In genomic region chr13:77699059-77699680, GRCh38 we compare ENCODE assay signal across 8 cellular contexts. TPM values are rescaled to one million over a fixed set of nuclear protein-coding genes. Genes with fewer than 3 reads are reported as not detected.
A peak's percentile ranks its signal among the peaks of the same experiment; 100 is the strongest.
DNase-seq lines count a peak whose midpoint lies in the region; ATAC-seq, FAIRE-seq and TF ChIP-seq lines count a peak whose summit lies in the region.

No MANE protein-coding gene starts in this region.

- H3K9me3 ChIP-seq in adrenal gland (replicated peaks in 1 of 3) (no peaks in the 10 kb centered on the region), transverse colon (no peaks in the 10 kb centered on the region), small intestine (ENCODE audit: control insufficient read depth, low read depth) (no peaks in the 10 kb centered on the region)

- H3K27me3 Mint-ChIP-seq in activated T-cell treated with anti-CD3 and anti-CD28 coated beads, Interleukin-2, amount 50 U/mL, for 72 hours (ENCODE audit: low read depth): no peaks in the 10 kb centered on the region

- no peak for DNase-seq in activated T-cell treated with anti-CD3 and anti-CD28 coated beads, Interleukin-2, amount 50 U/mL, for 72 hours
- DNase-seq in activated T-cell treated with anti-CD3 and anti-CD28 coated beads, Interleukin-2, amount 50 U/mL, for 48 hours: no peak
- no peak for DNase-seq in adrenal gland
- DNase-seq in lower leg skin (ENCODE audit: low spot score in 2 of 2): no peak
- no peak for DNase-seq in transverse colon
- no peak for DNase-seq in left lobe of liver (ENCODE audit: low spot score)
- DNase-seq in small intestine: no peak

- H3K4me3 ChIP-seq in adrenal gland: peak overlapping the region in 3 of 4 donors; percentile 40 to 90 (median 56)
- H3K4me3 ChIP-seq in lower leg skin (ENCODE audit: low read depth, poor library complexity, severe bottlenecking): peak overlapping the region; percentile 70
- peak overlapping the region; percentile 38 to 93 (median 74) for H3K4me3 ChIP-seq in transverse colon
- H3K4me3 ChIP-seq in small intestine (ENCODE audit: low read depth in 1 of 2, low read length in 2 of 2): peak overlapping the region in 1 of 2 donors; percentile 81

- peak overlapping the region; percentile 92 to 95 for H3K4me3 Mint-ChIP-seq in activated T-cell treated with anti-CD3 and anti-CD28 coated beads, Interleukin-2, amount 50 U/mL, for 72 hours

- H3K9me3 Mint-ChIP-seq in activated T-cell treated with anti-CD3 and anti-CD28 coated beads, Interleukin-2, amount 50 U/mL, for 72 hours: peaks cover 0 to 1% of the 10 kb centered on the region in 2 donors

- peaks cover 42% of the 10 kb centered on the region for H3K4me1 Mint-ChIP-seq in activated T-cell treated with anti-CD3 and anti-CD28 coated beads, Interleukin-2, amount 50 U/mL, for 72 hours (ENCODE audit: low read depth)

- no peak for TF ChIP-seq POLR2A in adrenal gland (IDR thresholded peaks at IDR 0.05)
- no peak for TF ChIP-seq POLR2A in lower leg skin (IDR thresholded peaks at IDR 0.05)
- no peak for TF ChIP-seq POLR2A in transverse colon (IDR thresholded peaks at IDR 0.05)

- 0 to 1% (median 1%) methylated on average over 4 of the region's 4 CpGs for WGBS in adrenal gland, 4 donors
- WGBS in lower leg skin, 2 donors: 1% methylated on average over 4 of the region's 4 CpGs
- WGBS in transverse colon (ENCODE audit: low coverage in 1 of 2), 2 donors: 0% methylated on average over 4 of the region's 4 CpGs
- WGBS in small intestine, 3 donors: 0 to 2% (median 0%) methylated on average over 4 of the region's 4 CpGs

- peak overlapping the region; percentile 72 for H3K27ac Mint-ChIP-seq in activated T-cell treated with anti-CD3 and anti-CD28 coated beads, Interleukin-2, amount 50 U/mL, for 72 hours

- intact Hi-C loops in adrenal gland (cut with DNase I): no loop called here
- intact Hi-C loops in lower leg skin (cut with DNase I; ENCODE audit: low total_unique reads): no loop called here
- intact Hi-C loops in transverse colon (cut with DNase I; ENCODE audit: low total_unique reads): no loop called here

- in situ Hi-C loops in transverse colon (cut with MboI; ENCODE audit: low pct_ligation_motif_present in 1 of 4, low pct_unique_long_range_greater_than_20kb in 1 of 4, low sequenced_read_pairs in 3 of 4): no loop called here

- H3K27ac ChIP-seq in adrenal gland (peak overlapping the region in 2 of 5 donors; percentile 52 to 72), transverse colon (no peak overlapping the region), small intestine (ENCODE audit: low read depth in 1 of 2, low read length in 1 of 2) (no peak overlapping the region)

- no peaks in the 10 kb centered on the region for H3K36me3 ChIP-seq in adrenal gland (replicated peaks in 1 of 2)
- H3K36me3 ChIP-seq in transverse colon: no peaks in the 10 kb centered on the region
- no peaks in the 10 kb centered on the region for H3K36me3 ChIP-seq in small intestine (ENCODE audit: control insufficient read depth in 2 of 2, insufficient read depth in 2 of 2, low read length in 2 of 2)

- no peaks in the 10 kb centered on the region for H3K27me3 ChIP-seq in adrenal gland
- H3K27me3 ChIP-seq in transverse colon: peaks cover 64% of the 10 kb centered on the region
- H3K27me3 ChIP-seq in small intestine (ENCODE audit: control insufficient read depth in 2 of 2, insufficient read depth in 2 of 2, low read length in 2 of 2): peaks cover 0 to 2% of the 10 kb centered on the region in 2 donors

- TF ChIP-seq CTCF in adrenal gland (IDR thresholded peaks at IDR 0.05) (no peak), lower leg skin (IDR thresholded peaks at IDR 0.05) (no peak), transverse colon (IDR thresholded peaks at IDR 0.05) (no peak)

- ATAC-seq in activated T-cell treated with anti-CD3 and anti-CD28 coated beads, Interleukin-2, amount 50 U/mL, for 72 hours (replicated peaks in 1 of 2): no peak
- no peak for ATAC-seq in HG03457 (IDR thresholded peaks at IDR 0.05; ENCODE audit: unreplicated experiment)
- ATAC-seq in left lobe of liver: no peak

- FAIRE-seq in small intestine (lab: Jason Lieb, UNC): no peak

- H3K4me1 ChIP-seq in adrenal gland (replicated peaks in 1 of 2): peaks cover 0 to 15% of the 10 kb centered on the region in 2 donors
- H3K4me1 ChIP-seq in transverse colon: peaks cover 0 to 33% (median 10%) of the 10 kb centered on the region in 4 donors
- H3K4me1 ChIP-seq in small intestine (ENCODE audit: control insufficient read depth in 2 of 2, insufficient read depth in 1 of 2, low read depth in 1 of 2, low read length in 1 of 2): no peaks in the 10 kb centered on the region

- H3K36me3 Mint-ChIP-seq in activated T-cell treated with anti-CD3 and anti-CD28 coated beads, Interleukin-2, amount 50 U/mL, for 72 hours (ENCODE audit: insufficient read depth in 2 of 2): peaks cover 3 to 4% of the 10 kb centered on the region in 2 donors

- no peak for TF ChIP-seq EP300 in transverse colon (IDR thresholded peaks at IDR 0.05; ENCODE audit: low read depth)

RNA-seq across cellular contexts. Expression of gene SLAIN1, which starts 1.7 kb away (rescaled TPM):
- total RNA-seq in activated T-cell treated with anti-CD3 and anti-CD28 coated beads, Interleukin-2, amount 50 U/mL, for 72 hours: 10 to 100 TPM; 24.6 to 24.8 TPM
- total RNA-seq in adrenal gland (10 to 100 TPM in 7 of 8 donors, 1 to 10 TPM in 1; 7.0 to 24.1 (median 14.1) TPM), lower leg skin (1 to 10 TPM; 3.0 to 7.5 (median 4.4) TPM), transverse colon (1 to 10 TPM; 1.1 to 3.8 (median 1.7) TPM), left lobe of liver (3.1 TPM)
- polyA plus RNA-seq in adrenal gland (10 to 100 TPM in 1 of 3 donors, 1 to 10 TPM in 2; 5.5 to 24.0 (median 9.0) TPM), small intestine (1 to 10 TPM; 1.3 to 3.9 (median 3.5) TPM)
